Comparison of ENCODE assay signal across 12 cellular contexts in genomic region chr3:30612422-30613134, GRCh38. TPM values are rescaled to one million over a fixed set of nuclear protein-coding genes. Genes with fewer than 3 reads are reported as not detected.
DNase-seq lines count a peak whose midpoint lies in the region; ATAC-seq, FAIRE-seq and TF ChIP-seq lines count a peak whose summit lies in the region.
"Had no signal": no experiment of that assay in that cellular context is flagged by ENCODE, and none has a peak within 500 bp of the region (broad histone marks: within the 10 kb centered on the region; RNA-seq: fewer than 3 reads in every experiment).

No MANE protein-coding gene starts in this region.

- intact Hi-C loops in posterior cingulate gyrus (cut with DNase I), result no loop called here

- peak overlapping the region; percentile 40 for H3K27ac ChIP-seq in KOPT-K1 (ENCODE audit: low read depth, low read length, poor library complexity, severe bottlenecking)
- H3K27ac ChIP-seq in astrocyte (ENCODE audit: low read depth, low read length), result no peak overlapping the region

- TF ChIP-seq CTCF in astrocyte (IDR thresholded peaks at IDR 0.05; ENCODE audit: insufficient read depth, low read depth, low read length) (no peak), GM10266 (IDR thresholded peaks at IDR 0.05; ENCODE audit: control insufficient read depth, insufficient read depth, low read depth, missing control alignments) (no peak)

- peak overlapping the region; percentile 64 for H3K27ac Mint-ChIP-seq in astrocyte (ENCODE audit: unreplicated experiment)
- peak overlapping the region; percentile 80 to 88 for H3K27ac Mint-ChIP-seq in natural killer cell treated with Interleukin-12 subunit alpha and Interleukin-12 subunit beta and Interleukin-15 and Interleukin-18, amount 100 ng/mL, for 72 hours

- H3K27me3 ChIP-seq in astrocyte (ENCODE audit: insufficient read depth, low read length), result no peaks in the 10 kb centered on the region

- peak in 1 of 2 donors; percentile 47 for ATAC-seq in natural killer cell treated with Interleukin-12 subunit alpha and Interleukin-12 subunit beta and Interleukin-15 and Interleukin-18, amount 100 ng/mL, for 72 hours
- ATAC-seq in HG03139 (IDR thresholded peaks at IDR 0.05; ENCODE audit: unreplicated experiment), result no peak

- H3K79me2 ChIP-seq in astrocyte (ENCODE audit: insufficient read depth, low read length), result peaks cover 99% of the 10 kb centered on the region

- H3K9me3 Mint-ChIP-seq in astrocyte (ENCODE audit: unreplicated experiment), result no peaks in the 10 kb centered on the region
- no peaks in the 10 kb centered on the region for H3K9me3 Mint-ChIP-seq in natural killer cell treated with Interleukin-12 subunit alpha and Interleukin-12 subunit beta and Interleukin-15 and Interleukin-18, amount 100 ng/mL, for 72 hours

- H3K9ac ChIP-seq in astrocyte (ENCODE audit: low read length), result no peak overlapping the region

- peaks cover 70% of the 10 kb centered on the region for H4K20me1 ChIP-seq in astrocyte (ENCODE audit: insufficient read depth, low read length)

- no peaks in the 10 kb centered on the region for H3K27me3 Mint-ChIP-seq in astrocyte (ENCODE audit: low read depth, unreplicated experiment)
- no peaks in the 10 kb centered on the region for H3K27me3 Mint-ChIP-seq in natural killer cell treated with Interleukin-12 subunit alpha and Interleukin-12 subunit beta and Interleukin-15 and Interleukin-18, amount 100 ng/mL, for 72 hours

- DNase-seq in AML-193 (lab: John Stamatoyannopoulos, UW) (peak; percentile 44 to 63), astrocyte (ENCODE audit: low read depth) (no peak), posterior cingulate gyrus (no peak), GM10266 (ENCODE audit: extremely low spot score) (no peak), mesenteric fat pad (ENCODE audit: low spot score) (no peak)
- no peak for DNase-seq in natural killer cell treated with Interleukin-12 subunit alpha and Interleukin-12 subunit beta and Interleukin-15 and Interleukin-18, amount 100 ng/mL, for 72 hours (ENCODE audit: low spot score)
- DNase-seq: anterior cingulate cortex; DMS 273 treated with DMSO at 0.1 percent for 48 hours; stimulated activated CD4-positive, alpha-beta T cell treated with anti-CD3 and anti-CD28 coated beads, Interleukin-4, amount 100 ng/mL, for 4 hours; T-helper 9 cell had no signal

- FAIRE-seq in astrocyte (lab: Jason Lieb, UNC), result no peak

- H3K4me2 ChIP-seq in astrocyte (ENCODE audit: low read length), result peak overlapping the region; percentile 34

- no peak overlapping the region for H2AFZ ChIP-seq in astrocyte (ENCODE audit: low read depth, low read length)

- H3K9me3 ChIP-seq in KOPT-K1 (ENCODE audit: insufficient read depth, low read length, poor library complexity, severe bottlenecking) (no peaks in the 10 kb centered on the region), astrocyte (ENCODE audit: insufficient read depth, low read depth, low read length) (no peaks in the 10 kb centered on the region)

- H3K4me1 ChIP-seq in astrocyte (ENCODE audit: insufficient read depth, low read length), result peaks cover 33% of the 10 kb centered on the region

- H3K36me3 ChIP-seq in KOPT-K1 (ENCODE audit: insufficient read depth, low read length) (no peaks in the 10 kb centered on the region), astrocyte (ENCODE audit: insufficient read depth, low read length) (no peaks in the 10 kb centered on the region)

- no peak overlapping the region for H3K4me3 ChIP-seq in astrocyte (ENCODE audit: insufficient read depth, low read depth, low read length)

- no peak overlapping the region for H3K4me3 Mint-ChIP-seq in astrocyte (ENCODE audit: unreplicated experiment)
- peak overlapping the region; percentile 86 for H3K4me3 Mint-ChIP-seq in natural killer cell treated with Interleukin-12 subunit alpha and Interleukin-12 subunit beta and Interleukin-15 and Interleukin-18, amount 100 ng/mL, for 72 hours

- peaks cover 69% of the 10 kb centered on the region for H3K4me1 Mint-ChIP-seq in astrocyte (ENCODE audit: low read depth, unreplicated experiment)
- peaks cover 63 to 93% of the 10 kb centered on the region in 2 donors for H3K4me1 Mint-ChIP-seq in natural killer cell treated with Interleukin-12 subunit alpha and Interleukin-12 subunit beta and Interleukin-15 and Interleukin-18, amount 100 ng/mL, for 72 hours (ENCODE audit: low read depth in 2 of 2)

- H3K36me3 Mint-ChIP-seq in astrocyte (ENCODE audit: low read depth, unreplicated experiment), result no peaks in the 10 kb centered on the region
- peaks cover 12% of the 10 kb centered on the region for H3K36me3 Mint-ChIP-seq in natural killer cell treated with Interleukin-12 subunit alpha and Interleukin-12 subunit beta and Interleukin-15 and Interleukin-18, amount 100 ng/mL, for 72 hours

RNA-seq across cellular contexts. Expression of gene TGFBR2, which starts 6.2 kb away (rescaled TPM):
- total RNA-seq in astrocyte (39.9 and 44.1 TPM in 2 replicates), mesenteric fat pad (372 TPM)
- total RNA-seq in natural killer cell treated with Interleukin-12 subunit alpha and Interleukin-12 subunit beta and Interleukin-15 and Interleukin-18, amount 100 ng/mL, for 72 hours, result 10 to 100 TPM; 37.3 to 38.6 TPM

Comparison
In these comparisons a context has a peak if more than half of its experiments do, and no peak if none do; other contexts are left out.
1. DNase-seq: peak in AML-193 (2 of 2); none in astrocyte (single experiment), natural killer cell treated with Interleukin-12 subunit alpha and Interleukin-12 subunit beta and Interleukin-15 and Interleukin-18, amount 100 ng/mL, for 72 hours (single experiment), posterior cingulate gyrus (0 of 10), GM10266 (single experiment) and mesenteric fat pad (single experiment).